1 cellular context compared by ENCODE assay signal in genomic region chr11:36018967-36019596, GRCh38.
TF ChIP-seq lines count a peak whose summit lies in the region.

No MANE protein-coding gene starts in this region.

TF ChIP-seq in SK-N-SH, 30 proteins besides CTCF, POLR2A, EP300 and RAD21 (continued from another document):
- no peak for TF ChIP-seq ZBTB33 (IDR thresholded peaks at IDR 0.05; ENCODE audit: borderline replicate concordance, low read depth)
- TF ChIP-seq ELF1 (IDR thresholded peaks at IDR 0.05): no peak
- TF ChIP-seq TCF12 (IDR thresholded peaks at IDR 0.05): peak; percentile 74
- TF ChIP-seq YY1 (IDR thresholded peaks at IDR 0.05; ENCODE audit: low read depth): no peak
- TF ChIP-seq TAF1 (IDR thresholded peaks at IDR 0.05; ENCODE audit: borderline replicate concordance, low read depth, low read length): no peak
- no peak for TF ChIP-seq MAX (IDR thresholded peaks at IDR 0.05; ENCODE audit: low read depth)
- peak; percentile 39; the same call in 1 of the 2 replicates for TF ChIP-seq NFIC (IDR thresholded peaks at IDR 0.05; ENCODE audit: borderline replicate concordance)
- no peak for TF ChIP-seq SMC3 (IDR thresholded peaks at IDR 0.05; ENCODE audit: low read depth, low read length)
- TF ChIP-seq RFX5 (IDR thresholded peaks at IDR 0.05; ENCODE audit: low read length): no peak
- TF ChIP-seq USF2 (IDR thresholded peaks at IDR 0.05; ENCODE audit: borderline replicate concordance, low read depth, low read length): no peak
- TF ChIP-seq SIN3A (IDR thresholded peaks at IDR 0.05; ENCODE audit: borderline replicate concordance, low read depth, low read length): no peak
- TF ChIP-seq, protein P1, sequence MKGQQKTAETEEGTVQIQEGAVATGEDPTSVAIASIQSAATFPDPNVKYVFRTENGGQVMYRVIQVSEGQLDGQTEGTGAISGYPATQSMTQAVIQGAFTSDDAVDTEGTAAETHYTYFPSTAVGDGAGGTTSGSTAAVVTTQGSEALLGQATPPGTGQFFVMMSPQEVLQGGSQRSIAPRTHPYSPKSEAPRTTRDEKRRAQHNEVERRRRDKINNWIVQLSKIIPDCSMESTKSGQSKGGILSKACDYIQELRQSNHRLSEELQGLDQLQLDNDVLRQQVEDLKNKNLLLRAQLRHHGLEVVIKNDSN (IDR thresholded peaks at IDR 0.05; ENCODE audit: borderline replicate concordance, low read depth): no peak
- TF ChIP-seq, protein P2, sequence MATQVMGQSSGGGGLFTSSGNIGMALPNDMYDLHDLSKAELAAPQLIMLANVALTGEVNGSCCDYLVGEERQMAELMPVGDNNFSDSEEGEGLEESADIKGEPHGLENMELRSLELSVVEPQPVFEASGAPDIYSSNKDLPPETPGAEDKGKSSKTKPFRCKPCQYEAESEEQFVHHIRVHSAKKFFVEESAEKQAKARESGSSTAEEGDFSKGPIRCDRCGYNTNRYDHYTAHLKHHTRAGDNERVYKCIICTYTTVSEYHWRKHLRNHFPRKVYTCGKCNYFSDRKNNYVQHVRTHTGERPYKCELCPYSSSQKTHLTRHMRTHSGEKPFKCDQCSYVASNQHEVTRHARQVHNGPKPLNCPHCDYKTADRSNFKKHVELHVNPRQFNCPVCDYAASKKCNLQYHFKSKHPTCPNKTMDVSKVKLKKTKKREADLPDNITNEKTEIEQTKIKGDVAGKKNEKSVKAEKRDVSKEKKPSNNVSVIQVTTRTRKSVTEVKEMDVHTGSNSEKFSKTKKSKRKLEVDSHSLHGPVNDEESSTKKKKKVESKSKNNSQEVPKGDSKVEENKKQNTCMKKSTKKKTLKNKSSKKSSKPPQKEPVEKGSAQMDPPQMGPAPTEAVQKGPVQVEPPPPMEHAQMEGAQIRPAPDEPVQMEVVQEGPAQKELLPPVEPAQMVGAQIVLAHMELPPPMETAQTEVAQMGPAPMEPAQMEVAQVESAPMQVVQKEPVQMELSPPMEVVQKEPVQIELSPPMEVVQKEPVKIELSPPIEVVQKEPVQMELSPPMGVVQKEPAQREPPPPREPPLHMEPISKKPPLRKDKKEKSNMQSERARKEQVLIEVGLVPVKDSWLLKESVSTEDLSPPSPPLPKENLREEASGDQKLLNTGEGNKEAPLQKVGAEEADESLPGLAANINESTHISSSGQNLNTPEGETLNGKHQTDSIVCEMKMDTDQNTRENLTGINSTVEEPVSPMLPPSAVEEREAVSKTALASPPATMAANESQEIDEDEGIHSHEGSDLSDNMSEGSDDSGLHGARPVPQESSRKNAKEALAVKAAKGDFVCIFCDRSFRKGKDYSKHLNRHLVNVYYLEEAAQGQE (IDR thresholded peaks at IDR 0.05; ENCODE audit: low read depth, low read length): no peak
- TF ChIP-seq FOXM1 (IDR thresholded peaks at IDR 0.05; ENCODE audit: low read depth): no peak
- peak; percentile 90; the same call in 1 of the 2 replicates for TF ChIP-seq RCOR1 (IDR thresholded peaks at IDR 0.05; ENCODE audit: low read length)
